ENCODE assay signal across 1 cellular context in genomic region chr22:40676644-40677043, GRCh38.
TF ChIP-seq lines count a peak whose summit lies in the region.

No MANE protein-coding gene starts in this region.

TF ChIP-seq in HepG2, 621 proteins besides CTCF, POLR2A, EP300 and RAD21:
- TF ChIP-seq TRAFD1 (CRISPR knock-in tag; IDR thresholded peaks at IDR 0.05; ENCODE audit: borderline replicate concordance), result no peak
- TF ChIP-seq TRIM24 (CRISPR knock-in tag; IDR thresholded peaks at IDR 0.05), result no peak
- TF ChIP-seq E2F1 (CRISPR knock-in tag; IDR thresholded peaks at IDR 0.05), result no peak
- TF ChIP-seq SALL1 (CRISPR knock-in tag; IDR thresholded peaks at IDR 0.05), result no peak
- no peak for TF ChIP-seq ZSCAN12 (CRISPR knock-in tag; IDR thresholded peaks at IDR 0.05)
- no peak for TF ChIP-seq FOXA1 (IDR thresholded peaks at IDR 0.05)
- no peak for TF ChIP-seq FOXA1 (CRISPR knock-in tag; IDR thresholded peaks at IDR 0.05)
- TF ChIP-seq KDM3A (CRISPR knock-in tag; IDR thresholded peaks at IDR 0.05; ENCODE audit: low read depth), result no peak
